Comparison of ENCODE assay signal across 28 cellular contexts in the genomic region with DNA sequence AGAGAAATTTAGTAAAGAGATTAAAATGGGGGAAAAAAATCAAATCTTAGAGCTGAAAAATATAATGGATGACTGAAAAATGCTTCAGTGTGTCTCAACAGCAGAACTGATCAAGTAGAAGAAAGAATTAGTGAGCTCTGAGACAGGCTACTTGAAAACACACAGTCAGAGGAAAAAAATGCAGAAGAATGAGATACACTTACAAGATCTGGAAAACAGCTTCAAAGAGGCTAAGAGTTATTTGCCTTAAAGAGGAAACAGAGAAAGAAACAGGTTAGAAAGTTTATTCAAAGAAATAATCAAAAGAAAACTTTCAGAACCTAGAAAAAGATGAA.
DNase-seq lines count a peak whose midpoint lies in the region; ATAC-seq and TF ChIP-seq lines count a peak whose summit lies in the region.
"Had no signal": no experiment of that assay in that cellular context is flagged by ENCODE, and none has a peak within 500 bp of the region (broad histone marks: within the 10 kb centered on the region; RNA-seq: fewer than 3 reads in every experiment).

No MANE protein-coding gene starts in this region.

- no peak for ATAC-seq in stimulated activated naive B cell treated with anti-CD40 and anti-IgM and Interleukin-4, amounts not matched to agents 10 μg/mL and 1 μg/mL and 100 μg/mL, for 72 hours (replicated peaks)
- ATAC-seq: naive thymus-derived CD8-positive, alpha-beta T cell had no signal

- H3K4me3 Mint-ChIP-seq in MCF 10A (ENCODE audit: unreplicated experiment) = no peak overlapping the region
- H3K4me3 Mint-ChIP-seq in stimulated activated naive B cell treated with anti-CD40 and anti-IgM and Interleukin-4, amounts not matched to agents 10 μg/mL and 1 μg/mL and 100 μg/mL, for 72 hours = no peak overlapping the region
- H3K4me3 Mint-ChIP-seq: activated CD4-positive, alpha-beta T cell treated with anti-CD3 and anti-CD28 coated beads, Interleukin-2, amount 10 ng/mL, durations not matched to agents 7 days and 5 days; activated naive CD4-positive, alpha-beta T cell treated with anti-CD3 and anti-CD28 coated beads for 36 hours; CD4-positive, alpha-beta T cell; mesothelial cell of epicardium; naive thymus-derived CD8-positive, alpha-beta T cell; WTC11 had no signal

- H3K9me3 ChIP-seq in mammary epithelial cell (replicated peaks; ENCODE audit: insufficient read depth, low read length) (no peaks in the 10 kb centered on the region), adipocyte (ENCODE audit: control insufficient read depth, low read length) (peaks cover 16% of the 10 kb centered on the region), WERI-Rb-1 (ENCODE audit: severe bottlenecking) (peaks cover 19% of the 10 kb centered on the region)
- H3K9me3 ChIP-seq: HAP-1 had no signal

- no peak overlapping the region for H3K4me3 ChIP-seq in mammary epithelial cell (replicated peaks in 1 of 3; ENCODE audit: insufficient read depth in 1 of 3, low read depth in 2 of 3, low read length in 3 of 3)
- H3K4me3 ChIP-seq in adipocyte (ENCODE audit: low read length) = peak overlapping the region; percentile 44
- H3K4me3 ChIP-seq in WERI-Rb-1 (ENCODE audit: low read depth, low read length) = no peak overlapping the region
- H3K4me3 ChIP-seq: A549, HAP-1, left ventricle myocardium inferior, tibial artery had no signal

- TF ChIP-seq CTCF in mammary epithelial cell (conservative IDR thresholded peaks at IDR 0.05 in 1 of 2, IDR thresholded peaks at IDR 0.05 in 1 of 2; ENCODE audit: extremely low read depth in 1 of 2, insufficient read depth in 1 of 2, low read depth in 1 of 2, low read length in 2 of 2) (no peak), MCF 10A (IDR thresholded peaks at IDR 0.05; ENCODE audit: unreplicated experiment) (no peak), WERI-Rb-1 (IDR thresholded peaks at IDR 0.05; ENCODE audit: low read depth, low read length) (no peak)

- H3K27me3 ChIP-seq in mammary epithelial cell (ENCODE audit: insufficient read depth, low read length) = no peaks in the 10 kb centered on the region
- no peaks in the 10 kb centered on the region for H3K27me3 ChIP-seq in adipocyte (replicated peaks; ENCODE audit: control insufficient read depth, insufficient read depth, low read length)
- H3K27me3 ChIP-seq in WERI-Rb-1 (ENCODE audit: insufficient read depth, low read depth, severe bottlenecking) = no peaks in the 10 kb centered on the region
- H3K27me3 ChIP-seq: foreskin keratinocyte, tibial artery had no signal

- DNase-seq in mammary epithelial cell = peak; percentile 19
- no peak for DNase-seq in MCF 10A (ENCODE audit: unreplicated experiment)
- DNase-seq in adipocyte (ENCODE audit: low read depth) = no peak
- DNase-seq in fibroblast of gingiva (ENCODE audit: low read depth) = peak; percentile 18
- no peak for DNase-seq in stimulated activated naive B cell treated with anti-CD40 and anti-IgM and Interleukin-4, amounts not matched to agents 10 μg/mL and 1 μg/mL and 100 μg/mL, for 72 hours
- no peak for DNase-seq in germinal center (ENCODE audit: low spot score)
- DNase-seq in GOT3 (lab: John Stamatoyannopoulos, UW) = no peak
- DNase-seq in WERI-Rb-1 = no peak
- DNase-seq: activated CD4-positive, alpha-beta T cell treated with anti-CD3 and anti-CD28 coated beads, Interleukin-2, amount 10 ng/mL, durations not matched to agents 7 days and 5 days; aorta; CD4-positive, alpha-beta T cell; central memory CD4-positive, alpha-beta T cell; left ventricle myocardium inferior; naive thymus-derived CD8-positive, alpha-beta T cell; NCI-H1417 treated with DMSO at 0.1 percent for 48 hours; NCI-H2081 treated with DMSO at 0.1 percent for 48 hours; NCI-H226; nucleus accumbens; SIG-M5; stimulated activated CD4-positive, alpha-beta T cell treated with anti-CD3 and anti-CD28 coated beads, Interleukin-2, amount 100 ng/mL, for 24 hours; T1000; tibial artery had no signal

- H3K36me3 Mint-ChIP-seq in MCF 10A (ENCODE audit: insufficient read depth, unreplicated experiment) = peaks cover 86% of the 10 kb centered on the region
- H3K36me3 Mint-ChIP-seq in stimulated activated naive B cell treated with anti-CD40 and anti-IgM and Interleukin-4, amounts not matched to agents 10 μg/mL and 1 μg/mL and 100 μg/mL, for 72 hours = peaks cover 74 to 86% of the 10 kb centered on the region in 2 donors

- POLR2A ChIA-PET in MCF 10A (lab: Yijun Ruan, JAX) = interaction anchor here (0.7 kb wide), 1 partner anchor 646 kb away, joined by 4 read pairs; no protein-coding TSS in a partner anchor

- no peak overlapping the region for H2AFZ ChIP-seq in mammary epithelial cell (ENCODE audit: low read depth, low read length)

- H3K9ac ChIP-seq in mammary epithelial cell (ENCODE audit: insufficient read depth, low read length) (no peak overlapping the region), adipocyte (ENCODE audit: low read length) (no peak overlapping the region)

- CTCF ChIA-PET in mammary epithelial cell (lab: Charles Lee; ENCODE audit: low non-redundant PET) = no interaction called here
- CTCF ChIA-PET in MCF 10A (lab: Yijun Ruan, JAX) = interaction anchor here (0.6 to 1.7 kb wide), 8 partner anchors 12 to 638 kb away, joined by 3 to 5 read pairs (median 3); no protein-coding TSS in a partner anchor

- no peaks in the 10 kb centered on the region for H4K20me1 ChIP-seq in mammary epithelial cell (ENCODE audit: insufficient read depth, low read length)

- H3K27ac Mint-ChIP-seq in MCF 10A (ENCODE audit: low read depth, unreplicated experiment) = no peak overlapping the region
- H3K27ac Mint-ChIP-seq in stimulated activated naive B cell treated with anti-CD40 and anti-IgM and Interleukin-4, amounts not matched to agents 10 μg/mL and 1 μg/mL and 100 μg/mL, for 72 hours = peak overlapping the region; percentile 10
- H3K27ac Mint-ChIP-seq: activated CD4-positive, alpha-beta T cell treated with anti-CD3 and anti-CD28 coated beads, Interleukin-2, amount 10 ng/mL, durations not matched to agents 7 days and 5 days; activated naive CD4-positive, alpha-beta T cell treated with anti-CD3 and anti-CD28 coated beads for 36 hours; CD4-positive, alpha-beta T cell; mesothelial cell of epicardium; naive thymus-derived CD8-positive, alpha-beta T cell; WTC11 had no signal

- H3K79me2 ChIP-seq in mammary epithelial cell (ENCODE audit: insufficient read depth, low read length) = peaks cover 15% of the 10 kb centered on the region

- H3K27me3 Mint-ChIP-seq in MCF 10A (ENCODE audit: insufficient read depth, unreplicated experiment) = no peaks in the 10 kb centered on the region
- H3K27me3 Mint-ChIP-seq in stimulated activated naive B cell treated with anti-CD40 and anti-IgM and Interleukin-4, amounts not matched to agents 10 μg/mL and 1 μg/mL and 100 μg/mL, for 72 hours = no peaks in the 10 kb centered on the region
- H3K27me3 Mint-ChIP-seq: activated CD4-positive, alpha-beta T cell treated with anti-CD3 and anti-CD28 coated beads, Interleukin-2, amount 10 ng/mL, durations not matched to agents 7 days and 5 days; CD4-positive, alpha-beta T cell; naive thymus-derived CD8-positive, alpha-beta T cell had no signal

- dilution Hi-C loops in mammary epithelial cell (cut with HindIII; ENCODE audit: low sequenced_read_pairs) = no loop called here

- H3K27ac ChIP-seq in mammary epithelial cell (ENCODE audit: insufficient read depth, low read depth, low read length) (no peak overlapping the region), WERI-Rb-1 (no peak overlapping the region)
- H3K27ac ChIP-seq: A549, foreskin keratinocyte, left ventricle myocardium inferior, tibial artery had no signal

- in situ Hi-C loops in mammary epithelial cell (cut with MboI; ENCODE audit: low sequenced_read_pairs in 2 of 2) = no loop called here

- TSS peak; percentile 51 for BruUV-seq in mammary epithelial cell (replicated peaks; lab: Mats Ljungman, UMichigan)
- no TSS peak for BruUV-seq in MCF 10A (replicated peaks; lab: Mats Ljungman, UMichigan)

- H3K4me1 Mint-ChIP-seq in MCF 10A (ENCODE audit: insufficient read depth, unreplicated experiment) = no peaks in the 10 kb centered on the region
- no peaks in the 10 kb centered on the region for H3K4me1 Mint-ChIP-seq in stimulated activated naive B cell treated with anti-CD40 and anti-IgM and Interleukin-4, amounts not matched to agents 10 μg/mL and 1 μg/mL and 100 μg/mL, for 72 hours
- H3K4me1 Mint-ChIP-seq: activated CD4-positive, alpha-beta T cell treated with anti-CD3 and anti-CD28 coated beads, Interleukin-2, amount 10 ng/mL, durations not matched to agents 7 days and 5 days; mesothelial cell of epicardium; naive thymus-derived CD8-positive, alpha-beta T cell had no signal

- H3K36me3 ChIP-seq in mammary epithelial cell (ENCODE audit: insufficient read depth, low read length) (peaks cover 12% of the 10 kb centered on the region), adipocyte (ENCODE audit: control insufficient read depth, insufficient read depth, low read length, severe bottlenecking) (peaks cover 92% of the 10 kb centered on the region), WERI-Rb-1 (peaks cover 49% of the 10 kb centered on the region)

- peaks cover 11% of the 10 kb centered on the region for H3K9me3 Mint-ChIP-seq in MCF 10A (ENCODE audit: unreplicated experiment)
- H3K9me3 Mint-ChIP-seq in stimulated activated naive B cell treated with anti-CD40 and anti-IgM and Interleukin-4, amounts not matched to agents 10 μg/mL and 1 μg/mL and 100 μg/mL, for 72 hours = peaks cover 21 to 30% of the 10 kb centered on the region in 2 donors

- H3K4me2 ChIP-seq in mammary epithelial cell (ENCODE audit: insufficient read depth, low read depth, low read length) = no peak overlapping the region
- H3K4me2 ChIP-seq: A549 had no signal

- intact Hi-C loops in mammary epithelial cell (cut with micrococcal nuclease) = loop anchor here (2.0 to 10.0 kb wide), 2 partner anchors 364 to 766 kb away; no protein-coding TSS in a partner anchor
- intact Hi-C loops in MCF 10A (cut with micrococcal nuclease) = no loop called here

- H3K4me1 ChIP-seq in mammary epithelial cell (ENCODE audit: insufficient read depth, low read length) (no peaks in the 10 kb centered on the region), adipocyte (ENCODE audit: control insufficient read depth, insufficient read depth, low read length) (peaks cover 11% of the 10 kb centered on the region)
- H3K4me1 ChIP-seq: A549, foreskin keratinocyte, HAP-1, left ventricle myocardium inferior, tibial artery had no signal

Comparison
In these comparisons a context has a peak if more than half of its experiments do, and no peak if none do; other contexts are left out.
1. DNase-seq: peak in mammary epithelial cell (single experiment) and fibroblast of gingiva (single experiment); none in MCF 10A (single experiment), adipocyte (single experiment), stimulated activated naive B cell treated with anti-CD40 and anti-IgM and Interleukin-4, amounts not matched to agents 10 μg/mL and 1 μg/mL and 100 μg/mL, for 72 hours (single experiment), germinal center (single experiment), GOT3 (single experiment) and WERI-Rb-1 (single experiment).